ENCODE assay signal across 8 cellular contexts in the genomic region with DNA sequence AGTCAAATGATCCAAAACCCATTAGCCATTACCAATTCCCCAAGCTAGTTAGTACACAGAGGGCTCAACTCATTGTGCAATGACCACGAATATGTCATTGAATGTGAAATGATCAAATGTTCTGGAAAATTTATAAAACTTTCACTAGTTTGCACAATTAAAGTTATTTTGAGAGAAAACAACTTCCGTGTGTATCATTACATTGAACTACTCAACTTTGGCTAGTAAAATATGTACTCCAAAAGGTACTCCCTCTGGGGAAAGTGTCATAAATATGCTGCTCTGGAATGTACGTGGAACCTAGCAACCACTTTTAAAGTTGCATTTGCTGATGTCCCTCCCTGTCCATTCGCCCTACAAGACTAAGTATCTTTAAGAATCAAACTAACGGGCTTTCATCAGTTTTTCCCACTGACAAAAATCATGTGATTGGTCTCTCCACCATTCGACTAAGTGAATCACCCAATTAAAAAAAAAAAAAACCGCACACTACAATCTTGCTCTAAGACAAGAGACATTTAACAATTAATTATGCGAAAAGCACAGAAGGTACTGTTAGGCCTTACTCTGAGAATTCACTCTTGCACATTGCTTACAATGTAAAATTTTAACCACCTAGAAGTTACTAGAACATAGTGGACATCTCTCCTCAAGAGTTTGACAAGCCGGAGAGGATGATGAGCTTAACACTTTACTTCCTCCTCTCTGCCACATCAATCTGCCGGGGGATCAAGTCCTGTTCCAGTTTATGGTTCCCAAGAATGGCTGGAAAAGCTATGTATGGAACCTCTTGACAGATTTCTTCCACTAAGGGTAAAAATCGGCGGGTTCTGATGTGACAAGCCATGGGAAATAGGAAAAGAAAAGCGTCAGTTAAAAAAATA. TPM values are rescaled to one million over a fixed set of nuclear protein-coding genes. Genes with fewer than 3 reads are reported as not detected.
DNase-seq lines count a peak whose midpoint lies in the region; ATAC-seq and TF ChIP-seq lines count a peak whose summit lies in the region.

No MANE protein-coding gene starts in this region.

- H3K9ac ChIP-seq in Karpas-422 (ENCODE audit: low read length) (peak overlapping the region; percentile 90), mammary epithelial cell (ENCODE audit: insufficient read depth, low read length) (peak overlapping the region; percentile 86)

- H3K27me3 ChIP-seq in Karpas-422 (ENCODE audit: low read length) (no peaks in the 10 kb centered on the region), mammary epithelial cell (ENCODE audit: insufficient read depth, low read length) (no peaks in the 10 kb centered on the region), mononuclear cell (ENCODE audit: insufficient read depth, low read length) (no peaks in the 10 kb centered on the region)

- H3K4me2 ChIP-seq in Karpas-422 (ENCODE audit: low read depth, low read length, poor library complexity, severe bottlenecking) (peak overlapping the region; percentile 98), mammary epithelial cell (ENCODE audit: insufficient read depth, low read depth, low read length) (peak overlapping the region; percentile 88)

- TF ChIP-seq CTCF in mammary epithelial cell (conservative IDR thresholded peaks at IDR 0.05 in 1 of 2, IDR thresholded peaks at IDR 0.05 in 1 of 2; ENCODE audit: extremely low read depth in 1 of 2, insufficient read depth in 1 of 2, low read depth in 1 of 2, low read length in 2 of 2) = no peak

- WGBS in mammary epithelial cell (ENCODE audit: low coverage, missing lambda C conversion rate) = 20% methylated on average over 10 of the region's 13 CpGs

- DNase-seq in CD1c-positive myeloid dendritic cell (ENCODE audit: extremely low spot score) (peak; percentile 9), Karpas-422 (no peak), mammary epithelial cell (peak; percentile 33), DMS153 (lab: John Stamatoyannopoulos, UW) (no peak), GF-D8 (lab: John Stamatoyannopoulos, UW) (no peak)
- DNase-seq in stimulated activated CD4-positive, alpha-beta T cell treated with anti-CD3 and anti-CD28 coated beads, Interleukin-2, amount 100 ng/mL, for 24 hours = no peak

- H3K36me3 ChIP-seq in Karpas-422 (ENCODE audit: insufficient read depth, low read length) (peaks cover 8% of the 10 kb centered on the region; the same call in 1 of the 2 replicates), mammary epithelial cell (ENCODE audit: insufficient read depth, low read length) (peaks cover 4% of the 10 kb centered on the region)

- CTCF ChIA-PET in mammary epithelial cell (lab: Charles Lee; ENCODE audit: low non-redundant PET) = interaction anchor here (0.6 kb wide), 1 partner anchor 60 kb away, joined by 8 read pairs; no protein-coding TSS in a partner anchor

- peak overlapping the region; percentile 85 for H3K4me3 ChIP-seq in Karpas-422 (ENCODE audit: low read length)
- H3K4me3 ChIP-seq in mammary epithelial cell (replicated peaks in 1 of 3; ENCODE audit: insufficient read depth in 1 of 3, low read depth in 2 of 3, low read length in 3 of 3) = peak overlapping the region; percentile 84 to 88 (median 85)
- H3K4me3 ChIP-seq in mononuclear cell (ENCODE audit: low read length) = peak overlapping the region; percentile 82

- peak overlapping the region; percentile 52 for H3K27ac ChIP-seq in Karpas-422 (ENCODE audit: low read length)
- peak overlapping the region; percentile 63 for H3K27ac ChIP-seq in mammary epithelial cell (ENCODE audit: insufficient read depth, low read depth, low read length)

- no peak for ATAC-seq in GM19455 (IDR thresholded peaks at IDR 0.05; ENCODE audit: unreplicated experiment)

- in situ Hi-C loops in mammary epithelial cell (cut with MboI; ENCODE audit: low sequenced_read_pairs in 2 of 2) = loop anchor here in 1 of 2 donors (10.0 kb wide), 1 partner anchor 51 kb away; no protein-coding TSS in a partner anchor

- H3K9me3 ChIP-seq in Karpas-422 (ENCODE audit: low read length) (no peaks in the 10 kb centered on the region), mammary epithelial cell (replicated peaks; ENCODE audit: insufficient read depth, low read length) (no peaks in the 10 kb centered on the region), mononuclear cell (ENCODE audit: low read depth, low read length) (no peaks in the 10 kb centered on the region)

- H4K20me1 ChIP-seq in Karpas-422 (ENCODE audit: insufficient read depth, low read depth, low read length) = peaks cover 15% of the 10 kb centered on the region
- no peaks in the 10 kb centered on the region for H4K20me1 ChIP-seq in mammary epithelial cell (ENCODE audit: insufficient read depth, low read length)

- H2AFZ ChIP-seq in Karpas-422 (ENCODE audit: low read length) = no peak overlapping the region
- no peak overlapping the region for H2AFZ ChIP-seq in mammary epithelial cell (ENCODE audit: low read depth, low read length)

- H3K4me1 ChIP-seq in Karpas-422 (ENCODE audit: low read length) (peaks cover 43% of the 10 kb centered on the region), mammary epithelial cell (ENCODE audit: insufficient read depth, low read length) (peaks cover 23% of the 10 kb centered on the region), mononuclear cell (ENCODE audit: insufficient read depth, low read length) (peaks cover 49% of the 10 kb centered on the region)

- TSS peak; percentile 44 for BruUV-seq in mammary epithelial cell (replicated peaks; lab: Mats Ljungman, UMichigan)

- H3K9me2 ChIP-seq in Karpas-422 (replicated peaks; ENCODE audit: insufficient read depth, low read length) = no peaks in the 10 kb centered on the region

- dilution Hi-C loops in mammary epithelial cell (cut with HindIII; ENCODE audit: low sequenced_read_pairs) = loop anchor here (5.0 kb wide), 1 partner anchor 53 kb away; no protein-coding TSS in a partner anchor

- H3K79me2 ChIP-seq in Karpas-422 (ENCODE audit: low read length) (peaks cover 70% of the 10 kb centered on the region), mammary epithelial cell (ENCODE audit: insufficient read depth, low read length) (peaks cover 67% of the 10 kb centered on the region)

- intact Hi-C loops in mammary epithelial cell (cut with micrococcal nuclease) = no loop called here

RNA-seq across cellular contexts. Expression of a gene that starts 1.1 kb away (rescaled TPM):
- 20.6 and 25.2 TPM in 2 replicates for total RNA-seq in Karpas-422 (2014; rRNA removed; shearing (Covaris generic); ENCODE audit: low replicate concordance)
- total RNA-seq in mammary epithelial cell (10 to 100 TPM; 50.3 to 53.2 TPM), mononuclear cell (53.4 TPM)
- polyA plus RNA-seq in mammary epithelial cell = 21.4 TPM
- polyA minus RNA-seq in mammary epithelial cell = 27.1 TPM

RNA-seq across cellular contexts. Expression of a gene that starts 38.1 kb away (rescaled TPM):
- total RNA-seq in Karpas-422 (2014; rRNA removed; shearing (Covaris generic); ENCODE audit: low replicate concordance) = 9.2 and 20.8 TPM in 2 replicates
- total RNA-seq in mammary epithelial cell (not detected), mononuclear cell (not detected)
- not detected for polyA plus RNA-seq in mammary epithelial cell
- not detected for polyA minus RNA-seq in mammary epithelial cell

Comparison
In these comparisons a context has a peak if more than half of its experiments do, and no peak if none do; other contexts are left out.
1. DNase-seq: peak in CD1c-positive myeloid dendritic cell (single experiment) and mammary epithelial cell (single experiment); none in Karpas-422 (single experiment), stimulated activated CD4-positive, alpha-beta T cell treated with anti-CD3 and anti-CD28 coated beads, Interleukin-2, amount 100 ng/mL, for 24 hours (0 of 2), DMS153 (single experiment) and GF-D8 (single experiment).
2. RNA of a gene that starts 38.1 kb away (total RNA-seq): 9.2 to 20.8 TPM in Karpas-422; not detected in mammary epithelial cell and not detected in mononuclear cell (single experiment); every median in the first group is over 10 times any median in the second.
3. Peak in every context shown above with its lines, with median percentiles within 50 percentile points of each other: H3K4me3 ChIP-seq.